ENCODE assay signal across 12 cellular contexts in genomic region chr1:21337010-21337437, GRCh38. TPM values are rescaled to one million over a fixed set of nuclear protein-coding genes. Genes with fewer than 3 reads are reported as not detected.
DNase-seq lines count a peak whose midpoint lies in the region; ATAC-seq and TF ChIP-seq lines count a peak whose summit lies in the region.
"Had no signal": no experiment of that assay in that cellular context is flagged by ENCODE, and none has a peak within 500 bp of the region (broad histone marks: within the 10 kb centered on the region; RNA-seq: fewer than 3 reads in every experiment).

No MANE protein-coding gene starts in this region.

- H3K4me1 ChIP-seq in lower lobe of right lung, result peaks cover 96% of the 10 kb centered on the region

- no peak overlapping the region for H3K4me3 ChIP-seq in lower lobe of right lung
- H3K4me3 ChIP-seq: pancreas had no signal

- no peaks in the 10 kb centered on the region for H3K36me3 ChIP-seq in lower lobe of right lung
- H3K36me3 ChIP-seq: pancreas had no signal

- H3K27me3 Mint-ChIP-seq in activated naive CD4-positive, alpha-beta T cell treated with anti-CD3 and anti-CD28 coated beads for 36 hours (ENCODE audit: low read depth), result no peaks in the 10 kb centered on the region
- H3K27me3 Mint-ChIP-seq in activated naive CD8-positive, alpha-beta T cell treated with anti-CD3 and anti-CD28 coated beads, Interleukin-2, amount 10 ng/mL, durations not matched to agents 7 days and 5 days, result no peaks in the 10 kb centered on the region
- H3K27me3 Mint-ChIP-seq in type B pancreatic cell, result no peaks in the 10 kb centered on the region
- H3K27me3 Mint-ChIP-seq: activated naive CD8-positive, alpha-beta T cell had no signal

- H3K4me3 Mint-ChIP-seq in activated naive CD4-positive, alpha-beta T cell treated with anti-CD3 and anti-CD28 coated beads for 36 hours, result no peak overlapping the region
- H3K4me3 Mint-ChIP-seq in activated naive CD8-positive, alpha-beta T cell treated with anti-CD3 and anti-CD28 coated beads, Interleukin-2, amount 10 ng/mL, durations not matched to agents 7 days and 5 days, result no peak overlapping the region
- no peak overlapping the region for H3K4me3 Mint-ChIP-seq in type B pancreatic cell

- intact Hi-C loops in activated naive CD4-positive, alpha-beta T cell treated with anti-CD3 and anti-CD28 coated beads for 36 hours (cut with micrococcal nuclease), result no loop called here
- intact Hi-C loops in lower lobe of right lung (cut with DNase I), result no loop called here

- no peak for ATAC-seq in activated naive CD8-positive, alpha-beta T cell treated with anti-CD3 and anti-CD28 coated beads, Interleukin-2, amount 10 ng/mL, durations not matched to agents 7 days and 5 days (ENCODE audit: low read depth)
- no peak for ATAC-seq in lower lobe of right lung

- CTCF ChIA-PET in activated naive CD4-positive, alpha-beta T cell treated with anti-CD3 and anti-CD28 coated beads for 36 hours (lab: Charles Lee), result interaction anchor here (1.6 to 6.7 kb wide), 4 partner anchors 12 to 91 kb away, joined by 4 to 49 read pairs (median 12); no protein-coding TSS in a partner anchor

- peak overlapping the region; percentile 33 for H3K27ac Mint-ChIP-seq in activated naive CD4-positive, alpha-beta T cell treated with anti-CD3 and anti-CD28 coated beads for 36 hours
- peak overlapping the region; percentile 61 for H3K27ac Mint-ChIP-seq in activated naive CD8-positive, alpha-beta T cell treated with anti-CD3 and anti-CD28 coated beads, Interleukin-2, amount 10 ng/mL, durations not matched to agents 7 days and 5 days
- peak overlapping the region; percentile 30 for H3K27ac Mint-ChIP-seq in type B pancreatic cell

- H3K4me1 Mint-ChIP-seq in activated naive CD4-positive, alpha-beta T cell treated with anti-CD3 and anti-CD28 coated beads for 36 hours (ENCODE audit: low read depth), result peaks cover 94% of the 10 kb centered on the region
- peaks cover 84% of the 10 kb centered on the region for H3K4me1 Mint-ChIP-seq in activated naive CD8-positive, alpha-beta T cell treated with anti-CD3 and anti-CD28 coated beads, Interleukin-2, amount 10 ng/mL, durations not matched to agents 7 days and 5 days
- H3K4me1 Mint-ChIP-seq in type B pancreatic cell (ENCODE audit: unreplicated experiment), result peaks cover 58% of the 10 kb centered on the region

- peaks cover 23% of the 10 kb centered on the region for H3K36me3 Mint-ChIP-seq in activated naive CD4-positive, alpha-beta T cell treated with anti-CD3 and anti-CD28 coated beads for 36 hours (ENCODE audit: low read depth)
- peaks cover 9% of the 10 kb centered on the region for H3K36me3 Mint-ChIP-seq in activated naive CD8-positive, alpha-beta T cell treated with anti-CD3 and anti-CD28 coated beads, Interleukin-2, amount 10 ng/mL, durations not matched to agents 7 days and 5 days
- H3K36me3 Mint-ChIP-seq in type B pancreatic cell, result no peaks in the 10 kb centered on the region
- H3K36me3 Mint-ChIP-seq: activated naive CD8-positive, alpha-beta T cell had no signal

- no peaks in the 10 kb centered on the region for H3K9me3 Mint-ChIP-seq in activated naive CD4-positive, alpha-beta T cell treated with anti-CD3 and anti-CD28 coated beads for 36 hours
- H3K9me3 Mint-ChIP-seq in activated naive CD8-positive, alpha-beta T cell treated with anti-CD3 and anti-CD28 coated beads, Interleukin-2, amount 10 ng/mL, durations not matched to agents 7 days and 5 days, result no peaks in the 10 kb centered on the region
- no peaks in the 10 kb centered on the region for H3K9me3 Mint-ChIP-seq in type B pancreatic cell

- POLR2A ChIA-PET in activated naive CD8-positive, alpha-beta T cell treated with anti-CD3 and anti-CD28 coated beads, Interleukin-2, amount 10 ng/mL, durations not matched to agents 7 days and 5 days (lab: Charles Lee), result interaction anchor here (0.9 to 2.6 kb wide), 4 partner anchors 8 to 44 kb away, joined by 3 to 15 read pairs (median 7); no protein-coding TSS in a partner anchor

- H3K27me3 ChIP-seq in lower lobe of right lung (ENCODE audit: low read depth), result no peaks in the 10 kb centered on the region
- H3K27me3 ChIP-seq: pancreas had no signal

- no peak for DNase-seq in activated naive CD4-positive, alpha-beta T cell treated with anti-CD3 and anti-CD28 coated beads for 36 hours
- DNase-seq in activated naive CD4-positive, alpha-beta T cell treated with Interleukin-2 at 50 U/mL for 16 hours, result no peak
- no peak for DNase-seq in activated naive CD8-positive, alpha-beta T cell treated with anti-CD3 and anti-CD28 coated beads, Interleukin-2, amount 10 ng/mL, durations not matched to agents 7 days and 5 days
- DNase-seq in lower lobe of right lung (no peak), type B pancreatic cell (ENCODE audit: extremely low spot score, unreplicated experiment) (no peak), cerebellar cortex (ENCODE audit: low spot score) (no peak), NCI-H524 (lab: John Stamatoyannopoulos, UW) (no peak)
- no peak for DNase-seq in stimulated activated CD8-positive, alpha-beta memory T cell treated with anti-CD3 and anti-CD28 coated beads, Interleukin-4, amount 100 ng/mL, for 48 hours
- DNase-seq: NCI-H1436, WERI-Rb-1 had no signal

- TF ChIP-seq CTCF in lower lobe of right lung (IDR thresholded peaks at IDR 0.05) (no peak), type B pancreatic cell (conservative IDR thresholded peaks at IDR 0.05) (no peak)

- H3K27ac ChIP-seq in lower lobe of right lung, result peak overlapping the region; percentile 73
- H3K27ac ChIP-seq: WERI-Rb-1 had no signal

- H3K9me3 ChIP-seq in lower lobe of right lung, result no peaks in the 10 kb centered on the region
- H3K9me3 ChIP-seq: pancreas had no signal

RNA-seq across cellular contexts. Expression of gene ECE1, which starts 46.8 kb away (rescaled TPM):
- 100 to 1,000 TPM; 160 to 166 TPM for total RNA-seq in activated naive CD4-positive, alpha-beta T cell treated with anti-CD3 and anti-CD28 coated beads for 36 hours
- 10 to 100 TPM; 83.2 to 85.5 TPM for total RNA-seq in activated naive CD8-positive, alpha-beta T cell treated with anti-CD3 and anti-CD28 coated beads, Interleukin-2, amount 10 ng/mL, durations not matched to agents 7 days and 5 days
- 90.9 TPM for total RNA-seq in lower lobe of right lung
- 37.2 and 49.8 TPM in 2 replicates for total RNA-seq in type B pancreatic cell (ENCODE audit: low replicate concordance)
